ENCODE assay signal across 10 cellular contexts in the genomic region with DNA sequence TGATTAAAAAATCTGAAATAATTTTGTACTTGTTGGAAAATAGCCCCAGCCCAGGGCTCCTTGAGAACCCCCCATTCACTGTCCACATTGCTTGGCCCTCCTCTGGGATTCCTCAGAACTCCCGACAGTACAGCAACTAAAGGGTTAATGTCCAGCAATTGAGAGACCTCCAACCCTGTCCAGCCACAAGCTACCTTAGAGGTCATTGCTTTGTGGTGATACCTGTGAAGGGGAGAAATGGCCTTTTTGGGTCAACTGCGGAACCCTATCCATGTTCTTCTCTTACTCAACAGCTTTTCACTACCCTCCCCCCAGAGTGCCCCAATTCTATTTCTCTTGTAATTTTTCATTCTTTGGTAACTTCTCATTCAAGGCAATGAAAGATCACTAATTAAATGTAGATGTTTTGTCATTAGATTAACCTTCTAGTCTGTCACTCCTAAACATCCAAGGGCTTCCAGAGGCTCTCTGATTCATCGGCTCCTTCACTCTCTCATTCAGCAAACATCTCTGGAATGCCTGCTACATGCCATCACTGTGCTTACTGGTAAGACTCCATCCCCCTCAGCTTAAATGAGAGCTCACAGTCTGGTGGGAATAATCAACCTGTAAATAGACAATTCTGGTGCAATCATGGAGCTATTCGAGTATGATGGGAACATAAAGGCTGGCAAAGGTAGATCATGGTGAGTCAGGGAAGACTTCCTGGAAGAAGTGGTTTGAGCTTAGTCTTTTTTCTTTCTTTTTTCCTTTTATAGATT.
DNase-seq lines count a peak whose midpoint lies in the region; ATAC-seq, FAIRE-seq and TF ChIP-seq lines count a peak whose summit lies in the region.
"Had no signal": no experiment of that assay in that cellular context is flagged by ENCODE, and none has a peak within 500 bp of the region (broad histone marks: within the 10 kb centered on the region; RNA-seq: fewer than 3 reads in every experiment).

No MANE protein-coding gene starts in this region.

- no peak overlapping the region for H3K4me2 ChIP-seq in K562 (ENCODE audit: insufficient read depth, low read length)

- TF ChIP-seq EP300 in K562 (IDR thresholded peaks at IDR 0.05; ENCODE audit: low read length) = no peak
- TF ChIP-seq EP300 in stomach (IDR thresholded peaks at IDR 0.05) = no peak

- DNase-seq in HFF-Myc (ENCODE audit: extremely low read depth, low read depth) = peak; percentile 90
- no peak for DNase-seq in K562 (ENCODE audit: extremely low read depth in 1 of 4, low spot score in 3 of 4)
- peak; percentile 37 for DNase-seq in iPS DF 6.9 (ENCODE audit: low read depth, low spot score)
- no peak for DNase-seq in stomach
- DNase-seq in HuH-7 (ENCODE audit: low spot score) = no peak
- no peak for DNase-seq in activated gamma-delta T cell (lab: John Stamatoyannopoulos, UW)
- DNase-seq: Kasumi-1 had no signal

- WGBS in K562 (ENCODE audit: insufficient coverage, low coverage, missing lambda C conversion rate) = 72% methylated on average over 4 of the region's 4 CpGs
- WGBS in iPS DF 6.9 (ENCODE audit: insufficient coverage, insufficient read length) = no CpG with 5 or more reads among the region's 4 CpGs
- 64 to 80% (median 77%) methylated on average over 4 of the region's 4 CpGs for WGBS in stomach, 5 donors

- POLR2A ChIA-PET in K562 (lab: Yijun Ruan, JAX) = interaction anchor here (0.9 to 1.4 kb wide), 4 partner anchors 9 to 24 kb away, joined by 3 to 4 read pairs (median 4); no protein-coding TSS in a partner anchor

- ATAC-seq in K562 (no peak), GM21529 (IDR thresholded peaks at IDR 0.05; ENCODE audit: unreplicated experiment) (no peak), HG02588 (IDR thresholded peaks at IDR 0.05; ENCODE audit: unreplicated experiment) (no peak)

- no peak for TF ChIP-seq RAD21 in K562 (CRISPR knock-in tag; conservative IDR thresholded peaks at IDR 0.05 in 1 of 2, IDR thresholded peaks at IDR 0.05 in 1 of 2)

- FAIRE-seq in K562 (lab: Jason Lieb, UNC) = no peak
- FAIRE-seq: frontal cortex had no signal

- H3K4me1 ChIP-seq in K562 (replicated peaks in 1 of 2; ENCODE audit: control insufficient read depth in 2 of 2, insufficient read depth in 2 of 2, low read length in 2 of 2) = peaks cover 3 to 6% of the 10 kb centered on the region in 2 experiments; a peak in 3 of 5 replicates
- H3K4me1 ChIP-seq in iPS DF 6.9 (ENCODE audit: control insufficient read depth, insufficient read depth, low read length) = peaks cover 2% of the 10 kb centered on the region
- H3K4me1 ChIP-seq in stomach = peaks cover 4 to 40% (median 21%) of the 10 kb centered on the region in 4 donors

- CTCF ChIA-PET in K562 (lab: Yijun Ruan, JAX; ENCODE audit: low intra/inter-chr PET ratio) = interaction anchor here (0.7 kb wide), 1 partner anchor 34 kb away, joined by 3 read pairs; no protein-coding TSS in a partner anchor

- H3K27ac ChIP-seq in K562 (ENCODE audit: extremely low read depth, low read depth, low read length) (no peak overlapping the region), iPS DF 6.9 (ENCODE audit: low read length) (no peak overlapping the region), stomach (peak overlapping the region in 4 of 5 donors; percentile 18 to 50 (median 32))

- TF ChIP-seq CTCF in HFF-Myc (IDR thresholded peaks at IDR 0.05; ENCODE audit: low read depth, low read length, missing control alignments) (no peak), K562 (IDR thresholded peaks at IDR 0.05 in 2 of 3, conservative IDR thresholded peaks at IDR 0.05 in 1 of 3; ENCODE audit: insufficient read depth in 2 of 3, low read depth in 1 of 3, low read length in 3 of 3) (no peak), stomach (IDR thresholded peaks at IDR 0.05) (no peak)

- no peak overlapping the region for H3K9ac ChIP-seq in K562 (ENCODE audit: insufficient read depth in 1 of 2, low read depth in 2 of 2, low read length in 2 of 2)

- no peaks in the 10 kb centered on the region for H3K36me3 ChIP-seq in K562 (ENCODE audit: control insufficient read depth, insufficient read depth, low read length)
- H3K36me3 ChIP-seq in iPS DF 6.9 (ENCODE audit: control insufficient read depth, insufficient read depth, low read length) = no peaks in the 10 kb centered on the region
- no peaks in the 10 kb centered on the region for H3K36me3 ChIP-seq in stomach

- no peaks in the 10 kb centered on the region for H3K27me3 ChIP-seq in K562 (ENCODE audit: control insufficient read depth in 2 of 2, insufficient read depth in 2 of 2, low read length in 2 of 2)
- no peaks in the 10 kb centered on the region for H3K27me3 ChIP-seq in iPS DF 6.9 (ENCODE audit: control insufficient read depth, insufficient read depth, low read length)
- H3K27me3 ChIP-seq in stomach = no peaks in the 10 kb centered on the region

- H3K9me3 ChIP-seq in K562 (replicated peaks; ENCODE audit: control insufficient read depth, insufficient read depth, low read depth, low read length) (no peaks in the 10 kb centered on the region), iPS DF 6.9 (ENCODE audit: control insufficient read depth, insufficient read depth, low read length) (no peaks in the 10 kb centered on the region), stomach (no peaks in the 10 kb centered on the region)

- intact Hi-C loops in K562 (cut with micrococcal nuclease) = no loop called here
- intact Hi-C loops in stomach (cut with DNase I; ENCODE audit: low total_unique reads) = no loop called here

- H3K79me2 ChIP-seq in K562 (ENCODE audit: control insufficient read depth, insufficient read depth, low read length) = no peaks in the 10 kb centered on the region

- no peak overlapping the region for H3K4me3 ChIP-seq in HFF-Myc (replicated peaks; ENCODE audit: low read depth, low read length)
- no peak overlapping the region for H3K4me3 ChIP-seq in K562
- H3K4me3 ChIP-seq in iPS DF 6.9 (ENCODE audit: low read length) = no peak overlapping the region
- no peak overlapping the region for H3K4me3 ChIP-seq in stomach

- TF ChIP-seq POLR2A in K562 (conservative IDR thresholded peaks at IDR 0.05) (no peak), stomach (IDR thresholded peaks at IDR 0.05) (no peak)

- in situ Hi-C loops in K562 (cut with MboI) = no loop called here

- H3K9me1 ChIP-seq in K562 (ENCODE audit: control insufficient read depth, insufficient read depth, low read length) = no peaks in the 10 kb centered on the region

- BruUV-seq in K562 (replicated peaks; lab: Mats Ljungman, UMichigan) = no TSS peak

- H4K20me1 ChIP-seq in K562 (replicated peaks; ENCODE audit: control insufficient read depth, insufficient read depth, low read length) = no peaks in the 10 kb centered on the region

- no peak overlapping the region for H2AFZ ChIP-seq in K562 (ENCODE audit: low read depth, low read length)

TF ChIP-seq in K562, 482 proteins besides CTCF, POLR2A, EP300 and RAD21:
- TF ChIP-seq RBM25 (IDR thresholded peaks at IDR 0.05; ENCODE audit: low read depth, low read length, severe bottlenecking) (peak; percentile 58), ZFP36 (IDR thresholded peaks at IDR 0.05; ENCODE audit: low read depth, low read length, partially characterized antibody) (peak; percentile 92), POLR3G (IDR thresholded peaks at IDR 0.05; ENCODE audit: extremely low read depth, insufficient read length, insufficient replicate concordance) (no peak)

Comparison
In these comparisons a context has a peak if more than half of its experiments do, and no peak if none do; other contexts are left out.
1. DNase-seq: peak in HFF-Myc (single experiment) and iPS DF 6.9 (single experiment); none in K562 (0 of 4), stomach (single experiment), HuH-7 (single experiment) and activated gamma-delta T cell (single experiment).
2. H3K27ac ChIP-seq: peak in stomach (4 of 5); none in K562 (single experiment) and iPS DF 6.9 (single experiment).